ENCODE assay signal across 10 cellular contexts in genomic region chr11:61268588-61269250, GRCh38. TPM values are rescaled to one million over a fixed set of nuclear protein-coding genes. Genes with fewer than 3 reads are reported as not detected.
"Had no signal": no experiment of that assay in that cellular context is flagged by ENCODE, and none has a peak within 500 bp of the region (broad histone marks: within the 10 kb centered on the region; RNA-seq: fewer than 3 reads in every experiment).

No MANE protein-coding gene starts in this region.

- H3K9ac ChIP-seq: KMS-11 had no signal

- DNase-seq: H9, HCEC 1CT, IMR-90, Karpas-422, KBM-7 had no signal

- H3K4me2 ChIP-seq: GM23338, KMS-11 had no signal

- H2AFZ ChIP-seq: GM23338 had no signal

- H3K4me3 ChIP-seq: GM23338 had no signal

- ATAC-seq: GM23338 had no signal

- H3K27ac ChIP-seq: HL-60, KMS-11 had no signal

- FAIRE-seq: H54 had no signal

RNA-seq across cellular contexts. Expression of gene PGA5, which starts 27.7 kb away (rescaled TPM):
- total RNA-seq: HT1080, IMR-90 had no signal
- polyA plus RNA-seq: IMR-90 had no signal

RNA-seq across cellular contexts. Expression of gene PGA4, which starts 46.6 kb away (rescaled TPM):
- total RNA-seq: GM23338, H9, HT1080, IMR-90 had no signal
- polyA plus RNA-seq: IMR-90 had no signal
